16 cellular contexts compared by ENCODE assay signal in the genomic region with DNA sequence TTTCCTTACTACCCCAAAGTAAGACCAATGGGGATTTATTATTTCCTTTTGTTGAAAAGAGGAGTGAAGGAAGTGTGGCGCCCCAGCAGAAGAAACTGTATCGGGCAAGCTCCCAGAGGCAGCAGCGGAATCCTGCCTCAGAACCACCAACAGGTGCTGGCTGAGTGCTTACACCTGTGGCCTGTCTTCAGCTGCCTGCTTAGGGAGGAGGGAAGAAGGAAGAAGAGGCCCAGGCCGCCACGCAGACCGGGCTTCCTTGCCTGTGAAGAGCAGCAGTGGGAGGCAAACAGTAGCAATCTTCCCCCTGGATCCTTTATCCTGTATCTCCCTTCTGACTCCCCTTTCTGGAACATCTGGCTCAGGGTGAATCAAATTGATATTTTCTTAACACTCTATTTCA.
A peak's percentile ranks its signal among the peaks of the same experiment; 100 is the strongest.
DNase-seq lines count a peak whose midpoint lies in the region; ATAC-seq and TF ChIP-seq lines count a peak whose summit lies in the region.
"Had no signal": no experiment of that assay in that cellular context is flagged by ENCODE, and none has a peak within 500 bp of the region (broad histone marks: within the 10 kb centered on the region; RNA-seq: fewer than 3 reads in every experiment).

No MANE protein-coding gene starts in this region.

- H3K27me3 Mint-ChIP-seq in WTC11 (ENCODE audit: low read depth): no peaks in the 10 kb centered on the region

- no peak overlapping the region for H3K9ac ChIP-seq in BLaER1
- H3K9ac ChIP-seq: BLaER1 treated with 17β-estradiol and CSF1 and Interleukin-3, amounts not matched to agents 10 nM and 100 nM had no signal

- peak overlapping the region; percentile 90 for H3K27ac Mint-ChIP-seq in WTC11
- H3K27ac Mint-ChIP-seq: CD8-positive, alpha-beta T cell had no signal

- intact Hi-C loops in tibial artery (cut with DNase I; ENCODE audit: low total_unique reads) (no loop called here), adrenal gland (cut with DNase I) (no loop called here)

- peaks cover 37% of the 10 kb centered on the region for H3K4me1 Mint-ChIP-seq in WTC11

- H3K9me3 ChIP-seq in BLaER1 (no peaks in the 10 kb centered on the region), HEK293 (ENCODE audit: control insufficient read depth, insufficient read depth, low read depth, low read length) (no peaks in the 10 kb centered on the region; the same call in 1 of the 2 replicates), tibial artery (peaks cover 0 to 3% (median 0%) of the 10 kb centered on the region in 3 donors), adrenal gland (replicated peaks in 1 of 3) (no peaks in the 10 kb centered on the region)
- H3K9me3 ChIP-seq: Peyer's patch had no signal

- 82 to 93% (median 85%) methylated on average over 6 of the region's 6 CpGs for WGBS in adrenal gland, 4 donors

- H3K27me3 ChIP-seq in BLaER1 (no peaks in the 10 kb centered on the region), tibial artery (no peaks in the 10 kb centered on the region), adrenal gland (no peaks in the 10 kb centered on the region)
- H3K27me3 ChIP-seq: BLaER1 treated with 17β-estradiol and CSF1 and Interleukin-3, amounts not matched to agents 10 nM and 100 nM; Peyer's patch had no signal

- no peaks in the 10 kb centered on the region for H4K20me1 ChIP-seq in BLaER1
- H4K20me1 ChIP-seq: BLaER1 treated with 17β-estradiol and CSF1 and Interleukin-3, amounts not matched to agents 10 nM and 100 nM had no signal

- H3K27ac ChIP-seq in BLaER1: 0 out of 2 replicates have a peak overlapping the region, but pooled peaks have one; percentile 14
- no peak overlapping the region for H3K27ac ChIP-seq in HEK293 (ENCODE audit: extremely low read depth, low read depth, low read length)
- no peak overlapping the region for H3K27ac ChIP-seq in tibial artery
- H3K27ac ChIP-seq in adrenal gland: no peak overlapping the region
- H3K27ac ChIP-seq: Peyer's patch had no signal

- H3K4me1 ChIP-seq in BLaER1 (peaks cover 23% of the 10 kb centered on the region), HEK293 (ENCODE audit: control insufficient read depth, insufficient read depth, low read length) (no peaks in the 10 kb centered on the region), tibial artery (no peaks in the 10 kb centered on the region), adrenal gland (replicated peaks in 1 of 2) (no peaks in the 10 kb centered on the region)
- H3K4me1 ChIP-seq: Peyer's patch had no signal

- peaks cover 15% of the 10 kb centered on the region for H3K9me3 Mint-ChIP-seq in WTC11

- peaks cover 54% of the 10 kb centered on the region for H3K36me3 Mint-ChIP-seq in WTC11

- TF ChIP-seq POLR2A in adrenal gland (IDR thresholded peaks at IDR 0.05): no peak

- POLR2A ChIA-PET in HEK293 (lab: Yijun Ruan, JAX) (no interaction called here), WTC11 (lab: Charles Lee) (interaction anchor here (0.7 kb wide), 1 partner anchor 12 kb away, joined by 3 read pairs; no protein-coding TSS in a partner anchor)

- H3K4me2 ChIP-seq in BLaER1: no peak overlapping the region

- ATAC-seq in WTC11: peak; percentile 68
- no peak for ATAC-seq in GM19452 (IDR thresholded peaks at IDR 0.05; ENCODE audit: unreplicated experiment)
- ATAC-seq in GM21423 (IDR thresholded peaks at IDR 0.05; ENCODE audit: unreplicated experiment): no peak
- ATAC-seq: CD8-positive, alpha-beta T cell had no signal

- H3K4me3 ChIP-seq in BLaER1 (no peak overlapping the region), HEK293 (ENCODE audit: low read depth, low read length) (no peak overlapping the region), tibial artery (no peak overlapping the region), adrenal gland (no peak overlapping the region)
- H3K4me3 ChIP-seq: BLaER1 treated with 17β-estradiol and CSF1 and Interleukin-3, amounts not matched to agents 10 nM and 100 nM; Peyer's patch had no signal

- H3K4me3 Mint-ChIP-seq in WTC11: no peak overlapping the region
- H3K4me3 Mint-ChIP-seq: CD8-positive, alpha-beta T cell had no signal

- no peak for TF ChIP-seq CTCF in HEK293 (tag by site-specific recombination; IDR thresholded peaks at IDR 0.05)
- no peak for TF ChIP-seq CTCF in WTC11 (IDR thresholded peaks at IDR 0.05)
- no peak for TF ChIP-seq CTCF in tibial artery (IDR thresholded peaks at IDR 0.05)
- no peak for TF ChIP-seq CTCF in adrenal gland (IDR thresholded peaks at IDR 0.05)

- CTCF ChIA-PET in HEK293 (lab: Yijun Ruan, JAX) (interaction anchor here (0.7 kb wide), 1 partner anchor 36 kb away, joined by 3 read pairs; no protein-coding TSS in a partner anchor), WTC11 (lab: Charles Lee) (interaction anchor here (0.5 to 2.7 kb wide), 9 partner anchors 13 to 475 kb away, joined by 3 to 30 read pairs (median 4); no protein-coding TSS in a partner anchor)

- H3K36me3 ChIP-seq in BLaER1 (peaks cover 40% of the 10 kb centered on the region), HEK293 (ENCODE audit: control insufficient read depth in 2 of 2, insufficient read depth in 1 of 2, low read length in 2 of 2) (peaks cover 0 to 38% of the 10 kb centered on the region in 2 experiments; a peak in 2 of 3 replicates), tibial artery (peaks cover 32 to 36% (median 32%) of the 10 kb centered on the region in 3 donors), adrenal gland (replicated peaks in 1 of 2) (peaks cover 0 to 24% of the 10 kb centered on the region in 2 donors)

- DNase-seq in WTC11 (ENCODE audit: low spot score): no peak
- peak; percentile 76 for DNase-seq in left kidney (ENCODE audit: low read depth, low spot score)
- no peak for DNase-seq in tibial artery
- no peak for DNase-seq in adrenal gland
- DNase-seq: CD8-positive, alpha-beta T cell; HCEC 1CT; MV-4-11; NCI-H1694 treated with DMSO at 0.1 percent for 48 hours; NCI-H446; NK-92 treated with Interleukin-12 subunit alpha and Interleukin-12 subunit beta, amount 100 ng/mL, for 24 hours had no signal

TF ChIP-seq in HEK293, 187 proteins besides CTCF, POLR2A, EP300 and RAD21:
- TF ChIP-seq ZSCAN30 (tag by site-specific recombination; IDR thresholded peaks at IDR 0.05) (no peak), ZNF221 (tag by site-specific recombination; IDR thresholded peaks at IDR 0.05; ENCODE audit: borderline replicate concordance) (no peak), SCRT2 (tag by site-specific recombination; IDR thresholded peaks at IDR 0.05) (peak; percentile 96), SCRT1 (tag by site-specific recombination; IDR thresholded peaks at IDR 0.05; ENCODE audit: borderline replicate concordance) (peak; percentile 94)

TF ChIP-seq in WTC11, 78 proteins besides CTCF, POLR2A, EP300 and RAD21:
- TF ChIP-seq NFATC4 (CRISPR knock-in tag; IDR thresholded peaks at IDR 0.05): no peak
- no peak for TF ChIP-seq ZNF671 (CRISPR knock-in tag; IDR thresholded peaks at IDR 0.05)
- TF ChIP-seq PRRX2 (CRISPR knock-in tag; IDR thresholded peaks at IDR 0.05): no peak
